ENCODE assay signal across 1 cellular context in the genomic region with DNA sequence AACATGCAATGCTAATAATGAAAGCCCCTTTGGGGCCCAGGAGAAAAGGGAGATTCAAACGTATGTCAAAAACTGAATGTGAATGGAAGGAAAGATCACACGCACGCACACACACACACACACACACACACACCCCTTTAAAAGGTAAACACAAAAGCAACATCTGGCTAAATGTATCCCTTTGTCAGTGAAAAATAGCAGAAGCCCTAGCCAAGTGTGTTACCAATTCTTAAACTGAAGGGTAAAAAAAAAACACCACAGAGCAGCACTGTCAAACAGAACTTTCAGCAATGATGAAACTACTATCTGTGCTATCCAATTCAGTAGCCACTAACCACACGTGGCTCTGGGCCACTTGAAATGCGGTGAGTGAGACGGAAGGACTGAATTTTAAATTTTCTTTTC.
TF ChIP-seq lines count a peak whose summit lies in the region.

No MANE protein-coding gene starts in this region.

TF ChIP-seq in WTC11, 78 proteins besides CTCF, POLR2A, EP300 and RAD21 (continued from another document):
- TF ChIP-seq, protein P1, sequence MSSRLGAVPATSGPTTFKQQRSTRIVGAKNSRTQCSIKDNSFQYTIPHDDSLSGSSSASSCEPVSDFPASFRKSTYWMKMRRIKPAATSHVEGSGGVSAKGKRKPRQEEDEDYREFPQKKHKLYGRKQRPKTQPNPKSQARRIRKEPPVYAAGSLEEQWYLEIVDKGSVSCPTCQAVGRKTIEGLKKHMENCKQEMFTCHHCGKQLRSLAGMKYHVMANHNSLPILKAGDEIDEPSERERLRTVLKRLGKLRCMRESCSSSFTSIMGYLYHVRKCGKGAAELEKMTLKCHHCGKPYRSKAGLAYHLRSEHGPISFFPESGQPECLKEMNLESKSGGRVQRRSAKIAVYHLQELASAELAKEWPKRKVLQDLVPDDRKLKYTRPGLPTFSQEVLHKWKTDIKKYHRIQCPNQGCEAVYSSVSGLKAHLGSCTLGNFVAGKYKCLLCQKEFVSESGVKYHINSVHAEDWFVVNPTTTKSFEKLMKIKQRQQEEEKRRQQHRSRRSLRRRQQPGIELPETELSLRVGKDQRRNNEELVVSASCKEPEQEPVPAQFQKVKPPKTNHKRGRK (CRISPR knock-in tag; IDR thresholded peaks at IDR 0.05; ENCODE audit: borderline replicate concordance): no peak
- TF ChIP-seq ZNF232 (CRISPR knock-in tag; IDR thresholded peaks at IDR 0.05) (no peak), ZNF219 (CRISPR knock-in tag; IDR thresholded peaks at IDR 0.05; ENCODE audit: borderline replicate concordance) (no peak), ZNF423 (CRISPR knock-in tag; IDR thresholded peaks at IDR 0.05) (no peak), GTF2I (CRISPR knock-in tag; conservative IDR thresholded peaks at IDR 0.05) (no peak), MYBL2 (CRISPR knock-in tag; IDR thresholded peaks at IDR 0.05) (no peak)
- TF ChIP-seq, protein P2, sequence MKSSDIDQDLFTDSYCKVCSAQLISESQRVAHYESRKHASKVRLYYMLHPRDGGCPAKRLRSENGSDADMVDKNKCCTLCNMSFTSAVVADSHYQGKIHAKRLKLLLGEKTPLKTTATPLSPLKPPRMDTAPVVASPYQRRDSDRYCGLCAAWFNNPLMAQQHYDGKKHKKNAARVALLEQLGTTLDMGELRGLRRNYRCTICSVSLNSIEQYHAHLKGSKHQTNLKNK (CRISPR knock-in tag; IDR thresholded peaks at IDR 0.05): no peak
- TF ChIP-seq, protein P3, sequence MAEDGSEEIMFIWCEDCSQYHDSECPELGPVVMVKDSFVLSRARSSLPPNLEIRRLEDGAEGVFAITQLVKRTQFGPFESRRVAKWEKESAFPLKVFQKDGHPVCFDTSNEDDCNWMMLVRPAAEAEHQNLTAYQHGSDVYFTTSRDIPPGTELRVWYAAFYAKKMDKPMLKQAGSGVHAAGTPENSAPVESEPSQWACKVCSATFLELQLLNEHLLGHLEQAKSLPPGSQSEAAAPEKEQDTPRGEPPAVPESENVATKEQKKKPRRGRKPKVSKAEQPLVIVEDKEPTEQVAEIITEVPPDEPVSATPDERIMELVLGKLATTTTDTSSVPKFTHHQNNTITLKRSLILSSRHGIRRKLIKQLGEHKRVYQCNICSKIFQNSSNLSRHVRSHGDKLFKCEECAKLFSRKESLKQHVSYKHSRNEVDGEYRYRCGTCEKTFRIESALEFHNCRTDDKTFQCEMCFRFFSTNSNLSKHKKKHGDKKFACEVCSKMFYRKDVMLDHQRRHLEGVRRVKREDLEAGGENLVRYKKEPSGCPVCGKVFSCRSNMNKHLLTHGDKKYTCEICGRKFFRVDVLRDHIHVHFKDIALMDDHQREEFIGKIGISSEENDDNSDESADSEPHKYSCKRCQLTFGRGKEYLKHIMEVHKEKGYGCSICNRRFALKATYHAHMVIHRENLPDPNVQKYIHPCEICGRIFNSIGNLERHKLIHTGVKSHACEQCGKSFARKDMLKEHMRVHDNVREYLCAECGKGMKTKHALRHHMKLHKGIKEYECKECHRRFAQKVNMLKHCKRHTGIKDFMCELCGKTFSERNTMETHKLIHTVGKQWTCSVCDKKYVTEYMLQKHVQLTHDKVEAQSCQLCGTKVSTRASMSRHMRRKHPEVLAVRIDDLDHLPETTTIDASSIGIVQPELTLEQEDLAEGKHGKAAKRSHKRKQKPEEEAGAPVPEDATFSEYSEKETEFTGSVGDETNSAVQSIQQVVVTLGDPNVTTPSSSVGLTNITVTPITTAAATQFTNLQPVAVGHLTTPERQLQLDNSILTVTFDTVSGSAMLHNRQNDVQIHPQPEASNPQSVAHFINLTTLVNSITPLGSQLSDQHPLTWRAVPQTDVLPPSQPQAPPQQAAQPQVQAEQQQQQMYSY (CRISPR knock-in tag; IDR thresholded peaks at IDR 0.05): no peak
